ENCODE assay signal across 8 cellular contexts in the genomic region with DNA sequence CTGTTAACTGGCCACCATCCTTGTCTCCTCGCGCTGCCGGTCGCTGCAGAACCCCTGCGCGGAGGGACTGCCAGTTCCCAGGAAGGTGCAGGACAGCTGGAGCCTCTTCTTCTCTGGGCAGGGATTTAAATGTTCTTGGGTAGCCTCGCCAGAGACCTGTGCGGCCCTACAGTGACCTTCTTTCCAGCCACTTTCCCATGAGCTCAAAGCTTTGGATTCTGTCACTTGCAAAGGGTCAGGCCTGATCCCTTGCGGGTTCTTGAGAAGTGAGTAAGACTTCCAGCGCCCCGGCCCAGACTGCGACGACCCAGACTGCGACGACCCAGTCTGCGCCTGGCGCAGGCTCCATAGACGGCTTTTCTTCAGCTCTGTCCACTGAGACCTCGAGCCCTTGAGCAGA. TPM values are rescaled to one million over a fixed set of nuclear protein-coding genes. Genes with fewer than 3 reads are reported as not detected.
DNase-seq lines count a peak whose midpoint lies in the region; ATAC-seq and TF ChIP-seq lines count a peak whose summit lies in the region.

No MANE protein-coding gene starts in this region.

- peaks cover 0 to 54% (median 29%) of the 10 kb centered on the region in 9 donors for H3K4me1 ChIP-seq in heart right ventricle
- peaks cover 0 to 37% of the 10 kb centered on the region in 2 donors for H3K4me1 ChIP-seq in right atrium auricular region
- H3K4me1 ChIP-seq in uterus = no peaks in the 10 kb centered on the region

- H3K27me3 Mint-ChIP-seq in brain (peaks cover 40% of the 10 kb centered on the region), natural killer cell (ENCODE audit: low read depth in 2 of 2) (no peaks in the 10 kb centered on the region)

- no peaks in the 10 kb centered on the region for H3K36me3 Mint-ChIP-seq in brain
- no peaks in the 10 kb centered on the region for H3K36me3 Mint-ChIP-seq in natural killer cell

- ATAC-seq in heart right ventricle (no peak), natural killer cell (no peak)

- H3K27ac ChIP-seq in heart right ventricle = peak overlapping the region in 8 of 10 donors; percentile 77 to 99 (median 96)
- H3K27ac ChIP-seq in right atrium auricular region = peak overlapping the region in 1 of 2 donors; percentile 96
- peak overlapping the region; percentile 94 to 97 for H3K27ac ChIP-seq in uterus
- H3K27ac ChIP-seq in substantia nigra (ENCODE audit: low read depth, low read length, poor library complexity, severe bottlenecking) = no peak overlapping the region

- no peak for TF ChIP-seq POLR2A in uterus (IDR thresholded peaks at IDR 0.05)

- H3K4me1 Mint-ChIP-seq in brain = peaks cover 45% of the 10 kb centered on the region
- peaks cover 68 to 75% of the 10 kb centered on the region in 2 donors for H3K4me1 Mint-ChIP-seq in natural killer cell

- H3K9me3 Mint-ChIP-seq in brain (no peaks in the 10 kb centered on the region), natural killer cell (no peaks in the 10 kb centered on the region)

- H3K4me3 ChIP-seq in heart right ventricle (peak overlapping the region in 8 of 10 donors; percentile 47 to 95 (median 84)), right atrium auricular region (peak overlapping the region in 1 of 2 donors; percentile 81), uterus (no peak overlapping the region)

- intact Hi-C loops in heart right ventricle (cut with DNase I) = loop anchor here in 5 of 10 donors (5.0 to 10.0 kb wide), 6 partner anchors 53 to 291 kb away; partner anchors contain the start of genes NLE1 (in 2 of the 5) and SLFN12 (in 1 of the 5)
- intact Hi-C loops in natural killer cell (cut with micrococcal nuclease) = loop anchor here (5.0 to 10.0 kb wide), 5 partner anchors 131 to 956 kb away; partner anchors contain the start of genes CCL3L1, CCL3L3, SLFN11 and SLFN12
- intact Hi-C loops in uterus (cut with DNase I; ENCODE audit: low total_unique reads) = no loop called here

- H3K27me3 ChIP-seq in heart right ventricle (no peaks in the 10 kb centered on the region), right atrium auricular region (no peaks in the 10 kb centered on the region), uterus (no peaks in the 10 kb centered on the region)

- H3K9me3 ChIP-seq in heart right ventricle (no peaks in the 10 kb centered on the region), right atrium auricular region (no peaks in the 10 kb centered on the region), uterus (no peaks in the 10 kb centered on the region)

- DNase-seq in heart right ventricle (no peak), right atrium auricular region (ENCODE audit: low spot score) (no peak), natural killer cell (peak; percentile 37), uterus (no peak), substantia nigra (lab: John Stamatoyannopoulos, UW) (no peak), NCI-H82 (lab: John Stamatoyannopoulos, UW) (no peak), NCI-H2029 treated with DMSO at 0.1 percent for 48 hours (lab: John Stamatoyannopoulos, UW) (no peak)

- H3K4me3 Mint-ChIP-seq in brain = peak overlapping the region; percentile 89 to 99 (median 97)
- peak overlapping the region; percentile 97 for H3K4me3 Mint-ChIP-seq in natural killer cell

- WGBS in heart right ventricle, 2 donors = 81 to 86% methylated on average over 19 of the region's 19 CpGs

- H3K27ac Mint-ChIP-seq in brain = peak overlapping the region; percentile 38 to 85 (median 64)
- H3K27ac Mint-ChIP-seq in natural killer cell = peak overlapping the region; percentile 97 to 100

- H3K36me3 ChIP-seq in heart right ventricle (peaks cover 0 to 7% (median 0%) of the 10 kb centered on the region in 9 donors), right atrium auricular region (no peaks in the 10 kb centered on the region), uterus (no peaks in the 10 kb centered on the region)

- no peak for TF ChIP-seq CTCF in heart right ventricle (IDR thresholded peaks at IDR 0.05)
- TF ChIP-seq CTCF in right atrium auricular region (IDR thresholded peaks at IDR 0.05) = no peak
- no peak for TF ChIP-seq CTCF in brain (conservative IDR thresholded peaks at IDR 0.05)
- no peak for TF ChIP-seq CTCF in natural killer cell (IDR thresholded peaks at IDR 0.05)
- TF ChIP-seq CTCF in uterus (IDR thresholded peaks at IDR 0.05) = no peak

RNA-seq across cellular contexts. Expression of gene SLFN5, which starts 1.4 kb away (rescaled TPM):
- total RNA-seq in heart right ventricle (10 to 100 TPM; 11.0 to 29.8 (median 15.9) TPM), right atrium auricular region (10 to 100 TPM; 11.1 to 12.9 TPM), natural killer cell (100 to 1,000 TPM; 118 to 164 (median 141) TPM), uterus (10 to 100 TPM; 13.8 to 51.5 (median 32.2) TPM)
- polyA plus RNA-seq in heart right ventricle (1 to 10 TPM; 2.5 to 5.4 TPM), brain (ENCODE audit: insufficient read depth, low read depth, low replicate concordance) (2.6 TPM)

RNA-seq across cellular contexts. Expression of gene SLC35G3, which starts 47.3 kb away (rescaled TPM):
- total RNA-seq in heart right ventricle (not detected), right atrium auricular region (not detected), natural killer cell (not detected), uterus (not detected)
- polyA plus RNA-seq in heart right ventricle (not detected), brain (ENCODE audit: insufficient read depth, low read depth, low replicate concordance) (not detected)

Comparison
In these comparisons a context has a peak if more than half of its experiments do, and no peak if none do; other contexts are left out.
1. H3K4me3 ChIP-seq: peak in heart right ventricle (8 of 10); none in uterus (0 of 2).